ENCODE assay signal across 8 cellular contexts in genomic region chr3:38497026-38497425, GRCh38. TPM values are rescaled to one million over a fixed set of nuclear protein-coding genes. Genes with fewer than 3 reads are reported as not detected.
A peak's percentile ranks its signal among the peaks of the same experiment; 100 is the strongest.
DNase-seq lines count a peak whose midpoint lies in the region; ATAC-seq and TF ChIP-seq lines count a peak whose summit lies in the region.

No MANE protein-coding gene starts in this region.

- POLR2A ChIA-PET in Caco-2 (lab: Charles Lee) = interaction anchor here (0.7 kb wide), 1 partner anchor 140 kb away, joined by 7 read pairs; no protein-coding TSS in a partner anchor

- no peaks in the 10 kb centered on the region for H3K27me3 Mint-ChIP-seq in Caco-2 (ENCODE audit: insufficient read depth, unreplicated experiment)
- H3K27me3 Mint-ChIP-seq in dendritic cell treated with granulocyte-macrophage colony-stimulating factor and Interleukin-4, amounts not matched to agents 40 ng/mL and 50 ng/mL, for 4 days = no peaks in the 10 kb centered on the region

- H3K36me3 Mint-ChIP-seq in Caco-2 (ENCODE audit: insufficient read depth, unreplicated experiment) = peaks cover 12% of the 10 kb centered on the region
- H3K36me3 Mint-ChIP-seq in dendritic cell treated with granulocyte-macrophage colony-stimulating factor and Interleukin-4, amounts not matched to agents 40 ng/mL and 50 ng/mL, for 4 days (ENCODE audit: low read depth) = peaks cover 27% of the 10 kb centered on the region

- H3K4me1 ChIP-seq in Caco-2 (peaks cover 7% of the 10 kb centered on the region; the same call in 1 of the 2 replicates), MM.1S (ENCODE audit: low read length) (0 out of 2 replicates have a peak, but pooled peaks cover 6% of the 10 kb centered on the region)

- TF ChIP-seq CTCF in Caco-2 (IDR thresholded peaks at IDR 0.05; ENCODE audit: insufficient read depth in 1 of 2, low read depth in 1 of 2, low read length in 1 of 2, severe bottlenecking in 1 of 2, unreplicated experiment in 1 of 2) (no peak), MM.1S (IDR thresholded peaks at IDR 0.05; ENCODE audit: low read length) (no peak), neural cell (IDR thresholded peaks at IDR 0.05; ENCODE audit: poor library complexity, severe bottlenecking) (no peak)

- intact Hi-C loops in Caco-2 (cut with micrococcal nuclease; ENCODE audit: unreplicated experiment) = no loop called here
- intact Hi-C loops in dendritic cell treated with granulocyte-macrophage colony-stimulating factor and Interleukin-4, amounts not matched to agents 40 ng/mL and 50 ng/mL, for 4 days (cut with micrococcal nuclease) = loop anchor here (10.0 kb wide), 1 partner anchor 642 kb away; no protein-coding TSS in a partner anchor

- H3K9me3 Mint-ChIP-seq in Caco-2 (ENCODE audit: unreplicated experiment) = no peaks in the 10 kb centered on the region
- H3K9me3 Mint-ChIP-seq in dendritic cell treated with granulocyte-macrophage colony-stimulating factor and Interleukin-4, amounts not matched to agents 40 ng/mL and 50 ng/mL, for 4 days = no peaks in the 10 kb centered on the region

- H3K9me3 ChIP-seq in Caco-2 = no peaks in the 10 kb centered on the region
- no peaks in the 10 kb centered on the region for H3K9me3 ChIP-seq in MM.1S (replicated peaks; ENCODE audit: insufficient read depth, low read length)
- H3K9me3 ChIP-seq in neural cell (ENCODE audit: low read length) = no peaks in the 10 kb centered on the region

- no peak for TF ChIP-seq RAD21 in neural cell (conservative IDR thresholded peaks at IDR 0.05)

- no peak for TF ChIP-seq EP300 in neural cell (conservative IDR thresholded peaks at IDR 0.05; ENCODE audit: poor library complexity, severe bottlenecking)

- H3K27ac ChIP-seq in MM.1S (ENCODE audit: low read length) (no peak overlapping the region), neural cell (ENCODE audit: low read length) (peak overlapping the region; percentile 80)

- H2AFZ ChIP-seq in MM.1S (ENCODE audit: low read length) = peak overlapping the region; percentile 97
- H2AFZ ChIP-seq in neural cell (ENCODE audit: low read depth, low read length) = peak overlapping the region; percentile 83

- peak overlapping the region; percentile 94 for H3K4me3 Mint-ChIP-seq in Caco-2 (ENCODE audit: unreplicated experiment)
- H3K4me3 Mint-ChIP-seq in dendritic cell treated with granulocyte-macrophage colony-stimulating factor and Interleukin-4, amounts not matched to agents 40 ng/mL and 50 ng/mL, for 4 days = peak overlapping the region; percentile 85

- no peaks in the 10 kb centered on the region for H3K36me3 ChIP-seq in Caco-2 (ENCODE audit: control insufficient read depth, insufficient read depth, low read length)
- no peaks in the 10 kb centered on the region; the same call in 1 of the 2 replicates for H3K36me3 ChIP-seq in MM.1S (replicated peaks; ENCODE audit: insufficient read depth, low read length)
- no peaks in the 10 kb centered on the region for H3K36me3 ChIP-seq in neural cell (ENCODE audit: insufficient read depth, low read length)

- BruUV-seq in Caco-2 (replicated peaks; lab: Mats Ljungman, UMichigan) = no TSS peak

- CTCF ChIA-PET in Caco-2 (lab: Charles Lee) = interaction anchor here (0.6 to 1.9 kb wide), 3 partner anchors 17 to 159 kb away, joined by 4 to 14 read pairs (median 6); no protein-coding TSS in a partner anchor

- H3F3A ChIP-seq in MM.1S (ENCODE audit: insufficient read depth, low read length) (0 out of 2 replicates have a peak, but pooled peaks cover 5% of the 10 kb centered on the region), neural cell (ENCODE audit: insufficient read depth, low read length, poor library complexity, severe bottlenecking) (no peaks in the 10 kb centered on the region)

- H3K79me2 ChIP-seq in MM.1S (ENCODE audit: low read length) (peaks cover 18% of the 10 kb centered on the region), neural cell (replicated peaks; ENCODE audit: insufficient read depth, low read length) (peaks cover 8% of the 10 kb centered on the region)

- ATAC-seq in GM19455 (IDR thresholded peaks at IDR 0.05; ENCODE audit: unreplicated experiment) (no peak), HG03378 (IDR thresholded peaks at IDR 0.05; ENCODE audit: unreplicated experiment) (no peak)

- H3K9me2 ChIP-seq in MM.1S (replicated peaks; ENCODE audit: insufficient read depth, low read length) = no peaks in the 10 kb centered on the region
- no peaks in the 10 kb centered on the region for H3K9me2 ChIP-seq in neural cell (ENCODE audit: insufficient read depth, low read length)

- DNase-seq in Caco-2 = no peak
- no peak for DNase-seq in MM.1S
- no peak for DNase-seq in ecto neural progenitor cell (ENCODE audit: low spot score)
- no peak for DNase-seq in activated CD8-positive, alpha-beta memory T cell treated with anti-CD3 and anti-CD28 coated beads, Interleukin-2, amount 50 U/mL, for 4 hours

- H3K27ac Mint-ChIP-seq in Caco-2 (ENCODE audit: unreplicated experiment) = peak overlapping the region; percentile 85
- peak overlapping the region; percentile 93 for H3K27ac Mint-ChIP-seq in dendritic cell treated with granulocyte-macrophage colony-stimulating factor and Interleukin-4, amounts not matched to agents 40 ng/mL and 50 ng/mL, for 4 days

- H4K20me1 ChIP-seq in MM.1S (ENCODE audit: insufficient read depth, low read length) (no peaks in the 10 kb centered on the region), neural cell (ENCODE audit: insufficient read depth) (no peaks in the 10 kb centered on the region)

- H3K9ac ChIP-seq in MM.1S (ENCODE audit: low read length) (peak overlapping the region; percentile 88), neural cell (ENCODE audit: low read length) (peak overlapping the region; percentile 86)

- H3K4me2 ChIP-seq in MM.1S (ENCODE audit: low read depth, low read length) (peak overlapping the region; percentile 78), neural cell (ENCODE audit: low read length) (peak overlapping the region; percentile 92)

- H3K4me1 Mint-ChIP-seq in Caco-2 (ENCODE audit: low read depth, unreplicated experiment) = no peaks in the 10 kb centered on the region
- H3K4me1 Mint-ChIP-seq in dendritic cell treated with granulocyte-macrophage colony-stimulating factor and Interleukin-4, amounts not matched to agents 40 ng/mL and 50 ng/mL, for 4 days (ENCODE audit: low read depth) = peaks cover 19% of the 10 kb centered on the region

- no peaks in the 10 kb centered on the region for H3K27me3 ChIP-seq in Caco-2 (replicated peaks; ENCODE audit: control insufficient read depth, insufficient read depth, low read length)
- no peaks in the 10 kb centered on the region for H3K27me3 ChIP-seq in MM.1S (replicated peaks; ENCODE audit: insufficient read depth, low read length)
- no peaks in the 10 kb centered on the region for H3K27me3 ChIP-seq in neural cell (ENCODE audit: insufficient read depth, low read depth, low read length)

- peak overlapping the region; percentile 56 for H3K4me3 ChIP-seq in Caco-2 (ENCODE audit: low read depth, low read length)
- H3K4me3 ChIP-seq in MM.1S (ENCODE audit: low read length) = peak overlapping the region; percentile 91
- peak overlapping the region; percentile 90 for H3K4me3 ChIP-seq in neural cell (ENCODE audit: low read length)

TF ChIP-seq in neural cell, 6 proteins besides CTCF, POLR2A, EP300 and RAD21:
- no peak for TF ChIP-seq REST (IDR thresholded peaks at IDR 0.05; ENCODE audit: borderline replicate concordance)
- TF ChIP-seq MXI1 (conservative IDR thresholded peaks at IDR 0.05; ENCODE audit: poor library complexity, severe bottlenecking) = no peak
- TF ChIP-seq SMC3 (conservative IDR thresholded peaks at IDR 0.05; ENCODE audit: poor library complexity) = no peak
- no peak for TF ChIP-seq EZH2 (IDR thresholded peaks at IDR 0.05; ENCODE audit: borderline replicate concordance, insufficient read depth, low read length, poor library complexity, severe bottlenecking)
- TF ChIP-seq POLR2AphosphoS5 (IDR thresholded peaks at IDR 0.05) = no peak
- TF ChIP-seq TAF1 (IDR thresholded peaks at IDR 0.05; ENCODE audit: low read depth) = no peak

RNA-seq across cellular contexts. Expression of gene EXOG, which starts 0.9 kb away (rescaled TPM):
- 15.7 and 16.2 TPM in 2 replicates for total RNA-seq in Caco-2 (2022)
- polyA plus RNA-seq in neural cell = 44.4 and 45.6 TPM in 2 replicates
- 45.5 and 48.0 TPM in 2 replicates for polyA minus RNA-seq in neural cell

RNA-seq across cellular contexts. Expression of gene ACVR2B, which starts 43.3 kb away (rescaled TPM):
- 20.8 and 21.4 TPM in 2 replicates for total RNA-seq in Caco-2 (2022)
- polyA plus RNA-seq in neural cell = 32.3 and 33.3 TPM in 2 replicates
- 166 and 180 TPM in 2 replicates for polyA minus RNA-seq in neural cell
